ENCODE assay signal across 14 cellular contexts in genomic region chr1:58754056-58754613, GRCh38. TPM values are rescaled to one million over a fixed set of nuclear protein-coding genes. Genes with fewer than 3 reads are reported as not detected.
DNase-seq lines count a peak whose midpoint lies in the region; ATAC-seq, FAIRE-seq and TF ChIP-seq lines count a peak whose summit lies in the region.
"Had no signal": no experiment of that assay in that cellular context is flagged by ENCODE, and none has a peak within 500 bp of the region (broad histone marks: within the 10 kb centered on the region; RNA-seq: fewer than 3 reads in every experiment).

No MANE protein-coding gene starts in this region.

- TF ChIP-seq POLR2A in esophagus squamous epithelium (IDR thresholded peaks at IDR 0.05) (no peak), transverse colon (IDR thresholded peaks at IDR 0.05) (no peak), GM12892 (IDR thresholded peaks at IDR 0.05; ENCODE audit: low read depth, low read length) (no peak)

- CTCF ChIA-PET in activated naive CD4-positive, alpha-beta T cell treated with anti-CD3 and anti-CD28 coated beads, Interleukin-2, amount 10 ng/mL, durations not matched to agents 7 days and 5 days (lab: Charles Lee) = interaction anchor here (1.6 to 1.7 kb wide), 2 partner anchors 9 to 28 kb away, joined by 4 to 5 read pairs; no protein-coding TSS in a partner anchor
- CTCF ChIA-PET in activated naive CD4-positive, alpha-beta T cell treated with anti-CD3 and anti-CD28 coated beads for 36 hours (lab: Charles Lee) = interaction anchor here (1.2 to 2.1 kb wide), 4 partner anchors 10 to 1006 kb away, joined by 3 to 6 read pairs (median 4); no protein-coding TSS in a partner anchor
- CTCF ChIA-PET in HEK293T (lab: Yijun Ruan, JAX) = interaction anchor here (1.1 kb wide), 1 partner anchor 20 kb away, joined by 3 read pairs; no protein-coding TSS in a partner anchor

- in situ Hi-C loops in transverse colon (cut with MboI; ENCODE audit: low pct_ligation_motif_present in 1 of 4, low pct_unique_long_range_greater_than_20kb in 1 of 4, low sequenced_read_pairs in 3 of 4) = loop anchor here in 1 of 4 donors (25.0 kb wide), 1 partner anchor 958 kb away; no protein-coding TSS in a partner anchor

- no peak overlapping the region for H3K4me3 Mint-ChIP-seq in activated naive CD4-positive, alpha-beta T cell treated with anti-CD3 and anti-CD28 coated beads, Interleukin-2, amount 10 ng/mL, durations not matched to agents 7 days and 5 days
- no peak overlapping the region for H3K4me3 Mint-ChIP-seq in activated naive CD4-positive, alpha-beta T cell treated with anti-CD3 and anti-CD28 coated beads for 36 hours
- H3K4me3 Mint-ChIP-seq in T-helper 17 cell = no peak overlapping the region
- H3K4me3 Mint-ChIP-seq: neural progenitor cell had no signal

- FAIRE-seq in GM12892 (lab: Jason Lieb, UNC) = no peak

- peak overlapping the region; percentile 89 for H3K27ac Mint-ChIP-seq in activated naive CD4-positive, alpha-beta T cell treated with anti-CD3 and anti-CD28 coated beads, Interleukin-2, amount 10 ng/mL, durations not matched to agents 7 days and 5 days
- H3K27ac Mint-ChIP-seq in activated naive CD4-positive, alpha-beta T cell treated with anti-CD3 and anti-CD28 coated beads for 36 hours = no peak overlapping the region
- H3K27ac Mint-ChIP-seq in T-helper 17 cell = peak overlapping the region; percentile 51

- no peaks in the 10 kb centered on the region for H3K36me3 ChIP-seq in esophagus squamous epithelium
- no peaks in the 10 kb centered on the region for H3K36me3 ChIP-seq in transverse colon
- H3K36me3 ChIP-seq: MG63, neural progenitor cell had no signal

- H3K9me3 Mint-ChIP-seq in activated naive CD4-positive, alpha-beta T cell treated with anti-CD3 and anti-CD28 coated beads, Interleukin-2, amount 10 ng/mL, durations not matched to agents 7 days and 5 days = no peaks in the 10 kb centered on the region
- no peaks in the 10 kb centered on the region for H3K9me3 Mint-ChIP-seq in activated naive CD4-positive, alpha-beta T cell treated with anti-CD3 and anti-CD28 coated beads for 36 hours
- H3K9me3 Mint-ChIP-seq: neural progenitor cell had no signal

- peaks cover 51% of the 10 kb centered on the region for H3K4me1 Mint-ChIP-seq in activated naive CD4-positive, alpha-beta T cell treated with anti-CD3 and anti-CD28 coated beads, Interleukin-2, amount 10 ng/mL, durations not matched to agents 7 days and 5 days
- H3K4me1 Mint-ChIP-seq in activated naive CD4-positive, alpha-beta T cell treated with anti-CD3 and anti-CD28 coated beads for 36 hours (ENCODE audit: low read depth) = peaks cover 41% of the 10 kb centered on the region
- H3K4me1 Mint-ChIP-seq in T-helper 17 cell = peaks cover 34% of the 10 kb centered on the region

- H3K9me3 ChIP-seq in T-helper 17 cell (ENCODE audit: control insufficient read depth, low read length, poor library complexity, severe bottlenecking) (no peaks in the 10 kb centered on the region), esophagus squamous epithelium (no peaks in the 10 kb centered on the region), transverse colon (no peaks in the 10 kb centered on the region)
- H3K9me3 ChIP-seq: MG63 had no signal

- H3K27ac ChIP-seq in esophagus squamous epithelium = peak overlapping the region in 3 of 4 donors; percentile 62 to 74 (median 72)
- peak overlapping the region in 3 of 4 donors; percentile 45 to 66 (median 65) for H3K27ac ChIP-seq in transverse colon
- H3K27ac ChIP-seq: neural progenitor cell had no signal

- TF ChIP-seq EP300 in transverse colon (IDR thresholded peaks at IDR 0.05; ENCODE audit: low read depth) = no peak

- peaks cover 5% of the 10 kb centered on the region for H3K36me3 Mint-ChIP-seq in activated naive CD4-positive, alpha-beta T cell treated with anti-CD3 and anti-CD28 coated beads, Interleukin-2, amount 10 ng/mL, durations not matched to agents 7 days and 5 days
- no peaks in the 10 kb centered on the region for H3K36me3 Mint-ChIP-seq in activated naive CD4-positive, alpha-beta T cell treated with anti-CD3 and anti-CD28 coated beads for 36 hours (ENCODE audit: low read depth)
- no peaks in the 10 kb centered on the region for H3K36me3 Mint-ChIP-seq in T-helper 17 cell (ENCODE audit: low read depth)
- H3K36me3 Mint-ChIP-seq: neural progenitor cell had no signal

- POLR2A ChIA-PET in HEK293T (lab: Yijun Ruan, JAX) = interaction anchor here (1.2 kb wide), 1 partner anchor 27 kb away, joined by 6 read pairs; no protein-coding TSS in a partner anchor

- H3K4me3 ChIP-seq in esophagus squamous epithelium (no peak overlapping the region), transverse colon (no peak overlapping the region)
- H3K4me3 ChIP-seq: MG63, neural progenitor cell had no signal

- intact Hi-C loops in activated naive CD4-positive, alpha-beta T cell treated with anti-CD3 and anti-CD28 coated beads for 36 hours (cut with micrococcal nuclease) = loop anchor here (2.0 kb wide), 1 partner anchor 61 kb away; no protein-coding TSS in a partner anchor
- intact Hi-C loops in esophagus squamous epithelium (cut with DNase I) (no loop called here), transverse colon (cut with DNase I; ENCODE audit: low total_unique reads) (no loop called here)

- TF ChIP-seq CTCF in esophagus squamous epithelium (IDR thresholded peaks at IDR 0.05) = no peak
- TF ChIP-seq CTCF in transverse colon (IDR thresholded peaks at IDR 0.05) = no peak

- WGBS in esophagus squamous epithelium, 2 donors = 65 to 74% methylated on average over 3 of the region's 3 CpGs
- 63 to 89% methylated on average over 1 to 3 of the region's 3 CpGs for WGBS in transverse colon (ENCODE audit: low coverage in 1 of 2), 2 donors

- no peak for ATAC-seq in T-helper 17 cell
- no peak for ATAC-seq in HG03095 (IDR thresholded peaks at IDR 0.05; ENCODE audit: unreplicated experiment)

- DNase-seq in activated naive CD4-positive, alpha-beta T cell treated with anti-CD3 and anti-CD28 coated beads, Interleukin-2, amount 10 ng/mL, durations not matched to agents 7 days and 5 days = no peak
- DNase-seq in activated naive CD4-positive, alpha-beta T cell treated with anti-CD3 and anti-CD28 coated beads for 36 hours = no peak
- no peak for DNase-seq in T-helper 17 cell
- DNase-seq in esophagus squamous epithelium (lab: John Stamatoyannopoulos, UW) = no peak
- DNase-seq in transverse colon = no peak
- DNase-seq in GM12892 (ENCODE audit: insufficient read length) = no peak
- no peak for DNase-seq in HEK293T (ENCODE audit: extremely low spot score)
- DNase-seq: activated CD4-positive, CD25-positive, alpha-beta regulatory T cell; activated effector memory CD4-positive, alpha-beta T cell treated with Interleukin-2 at 50 U/mL for 16 hours; cortex of kidney; left cardiac atrium; MG63 had no signal

- no peaks in the 10 kb centered on the region for H3K27me3 ChIP-seq in esophagus squamous epithelium
- no peaks in the 10 kb centered on the region for H3K27me3 ChIP-seq in transverse colon
- H3K27me3 ChIP-seq: MG63, neural progenitor cell had no signal

- H3K4me1 ChIP-seq in esophagus squamous epithelium (peaks cover 15 to 45% (median 40%) of the 10 kb centered on the region in 3 donors), transverse colon (peaks cover 3 to 14% (median 11%) of the 10 kb centered on the region in 4 donors)
- H3K4me1 ChIP-seq: neural progenitor cell had no signal

- H3K27me3 Mint-ChIP-seq in activated naive CD4-positive, alpha-beta T cell treated with anti-CD3 and anti-CD28 coated beads, Interleukin-2, amount 10 ng/mL, durations not matched to agents 7 days and 5 days = no peaks in the 10 kb centered on the region
- no peaks in the 10 kb centered on the region for H3K27me3 Mint-ChIP-seq in activated naive CD4-positive, alpha-beta T cell treated with anti-CD3 and anti-CD28 coated beads for 36 hours (ENCODE audit: low read depth)
- no peaks in the 10 kb centered on the region for H3K27me3 Mint-ChIP-seq in T-helper 17 cell

TF ChIP-seq in HEK293T, 16 proteins besides CTCF, POLR2A, EP300 and RAD21:
- TF ChIP-seq TARDBP (IDR thresholded peaks at IDR 0.05) = no peak
TF ChIP-seq in HEK293T: peak in this region for 0.

RNA-seq across cellular contexts. Expression of gene JUN, which starts 29.7 kb away (rescaled TPM):
- 10 to 100 TPM; 24.2 to 25.9 TPM for total RNA-seq in activated naive CD4-positive, alpha-beta T cell treated with anti-CD3 and anti-CD28 coated beads for 36 hours
- 1,000 to 10,000 TPM; 1,878 to 2,007 TPM for total RNA-seq in T-helper 17 cell
- total RNA-seq in esophagus squamous epithelium = 100 to 1,000 TPM in 1 of 4 donors, 10 to 100 TPM in 3; 48.5 to 128 (median 66.1) TPM
- 100 to 1,000 TPM; 315 to 440 (median 376) TPM for total RNA-seq in transverse colon
- polyA plus RNA-seq in GM12892 (2012; ENCODE audit: missing spikeins) = 5.2 TPM

RNA-seq across cellular contexts. Expression of gene MYSM1, which starts 54.3 kb away (rescaled TPM):
- total RNA-seq in activated naive CD4-positive, alpha-beta T cell treated with anti-CD3 and anti-CD28 coated beads for 36 hours = 10 to 100 TPM; 27.8 to 28.7 TPM
- 10 to 100 TPM; 54.1 to 63.7 TPM for total RNA-seq in T-helper 17 cell
- total RNA-seq in esophagus squamous epithelium = 10 to 100 TPM in 3 of 4 donors, 1 to 10 TPM in 1; 7.0 to 42.0 (median 21.6) TPM
- total RNA-seq in transverse colon = 10 to 100 TPM; 38.8 to 57.5 (median 56.2) TPM
- 24.9 TPM for polyA plus RNA-seq in GM12892 (2012; ENCODE audit: missing spikeins)

Comparison
In these comparisons a context has a peak if more than half of its experiments do, and no peak if none do; other contexts are left out.
1. RNA of gene JUN, which starts 29.7 kb away (total RNA-seq): 1,878 to 2,007 TPM in T-helper 17 cell; 315 to 440 TPM in transverse colon, 48.5 to 128 TPM in esophagus squamous epithelium and 24.2 to 25.9 TPM in activated naive CD4-positive, alpha-beta T cell treated with anti-CD3 and anti-CD28 coated beads for 36 hours; every median in the first group is over 4 times any median in the second.